In genomic region chr1:3924186-3924815, GRCh38 we compare ENCODE assay signal across 15 cellular contexts.
"Had no signal": no experiment of that assay in that cellular context is flagged by ENCODE, and none has a peak within 500 bp of the region (broad histone marks: within the 10 kb centered on the region; RNA-seq: fewer than 3 reads in every experiment).

No MANE protein-coding gene starts in this region.

- H3K9me3 Mint-ChIP-seq: endodermal cell had no signal

- H3K4me1 Mint-ChIP-seq: endodermal cell had no signal

- ATAC-seq: heart left ventricle; left lobe of liver; mucosa of descending colon; naive thymus-derived CD4-positive, alpha-beta T cell; stimulated activated naive CD8-positive, alpha-beta T cell treated with anti-CD3 and anti-CD28 coated beads, Interleukin-15, Interleukin-2, amounts not matched to agents 100 U/mL and 50 U/mL, for 24 hours had no signal

- H3K9me3 ChIP-seq: heart left ventricle, mucosa of descending colon, suprapubic skin had no signal

- H3K4me3 Mint-ChIP-seq: endodermal cell; naive thymus-derived CD4-positive, alpha-beta T cell; type B pancreatic cell had no signal

- H3K36me3 Mint-ChIP-seq: naive thymus-derived CD4-positive, alpha-beta T cell; type B pancreatic cell had no signal

- H3K4me3 ChIP-seq: dorsolateral prefrontal cortex, heart left ventricle, mucosa of descending colon, smooth muscle cell, suprapubic skin had no signal

- H3K27ac Mint-ChIP-seq: endodermal cell; naive thymus-derived CD4-positive, alpha-beta T cell; type B pancreatic cell had no signal

- DNase-seq: activated CD4-positive, CD25-positive, alpha-beta regulatory T cell treated with anti-CD3 and anti-CD28 coated beads, Interleukin-2, amount 50 U/mL, for 72 hours; activated naive CD4-positive, alpha-beta T cell treated with Interleukin-2 at 50 U/mL for 16 hours; activated T-cell treated with anti-CD3 and anti-CD28 coated beads for 4 hours; endodermal cell; mucosa of descending colon; naive thymus-derived CD4-positive, alpha-beta T cell; right cardiac atrium; stimulated activated naive CD8-positive, alpha-beta T cell treated with anti-CD3 and anti-CD28 coated beads, Interleukin-15, Interleukin-2, amounts not matched to agents 100 U/mL and 50 U/mL, for 24 hours; T1000 had no signal

- H3K36me3 ChIP-seq: heart left ventricle, suprapubic skin had no signal

- H3K27ac ChIP-seq: dorsolateral prefrontal cortex, heart left ventricle, suprapubic skin had no signal

- H3K4me1 ChIP-seq: heart left ventricle, suprapubic skin had no signal
